In the genomic region with DNA sequence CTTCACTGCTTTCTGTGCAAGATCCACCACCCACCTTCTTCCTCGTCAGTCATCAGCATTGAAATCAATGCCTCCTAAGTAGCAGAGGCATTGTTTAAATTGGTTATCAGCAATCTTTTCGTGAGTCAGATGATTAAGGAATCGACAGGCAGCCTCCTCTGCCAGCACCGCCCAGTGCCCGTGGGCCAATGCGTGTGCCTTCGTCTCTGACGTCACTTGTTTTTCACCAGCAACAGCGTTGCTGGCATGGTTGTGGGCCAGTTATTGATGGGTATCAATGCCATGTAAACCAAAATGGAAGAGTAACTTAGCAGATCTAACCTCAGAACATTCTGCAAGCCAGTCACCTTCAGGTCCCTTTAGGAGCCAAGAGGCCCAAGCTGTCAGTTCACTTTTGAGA, we compare ENCODE assay signal across 25 cellular contexts.
"Had no signal": no experiment of that assay in that cellular context is flagged by ENCODE, and none has a peak within 500 bp of the region (broad histone marks: within the 10 kb centered on the region; RNA-seq: fewer than 3 reads in every experiment).

No MANE protein-coding gene starts in this region.

- DNase-seq: central memory CD4-positive, alpha-beta T cell; effector CD8-positive, alpha-beta T cell; foreskin melanocyte; head of caudate nucleus; kidney; mucosa of descending colon; naive thymus-derived CD4-positive, alpha-beta T cell; psoas muscle; right cardiac atrium; spleen; stimulated activated CD4-positive, alpha-beta T cell treated with anti-CD3 and anti-CD28 coated beads, Interleukin-4, amount 100 ng/mL, for 4 hours; stimulated activated naive CD8-positive, alpha-beta T cell treated with anti-CD3 and anti-CD28 coated beads, Interleukin-15, Interleukin-2, amounts not matched to agents 100 U/mL and 50 U/mL, for 24 hours; substantia nigra; transverse colon had no signal

- H3K36me3 ChIP-seq: esophagus muscularis mucosa, neural progenitor cell, spleen, transverse colon had no signal

- H3K4me2 ChIP-seq: neural progenitor cell had no signal

- H3K27ac Mint-ChIP-seq: dendritic cell treated with granulocyte-macrophage colony-stimulating factor and Interleukin-4, amounts not matched to agents 40 ng/mL and 50 ng/mL, for 4 days; memory B cell; naive thymus-derived CD4-positive, alpha-beta T cell; nephron; neural progenitor cell; stimulated activated memory B cell treated with anti-CD40 and anti-IgM and Interleukin-4, amounts not matched to agents 10 μg/mL and 1 μg/mL and 100 μg/mL, for 72 hours had no signal

- H3K27me3 Mint-ChIP-seq: dendritic cell treated with granulocyte-macrophage colony-stimulating factor and Interleukin-4, amounts not matched to agents 40 ng/mL and 50 ng/mL, for 4 days; stimulated activated memory B cell treated with anti-CD40 and anti-IgM and Interleukin-4, amounts not matched to agents 10 μg/mL and 1 μg/mL and 100 μg/mL, for 72 hours had no signal

- H3K4me3 Mint-ChIP-seq: dendritic cell treated with granulocyte-macrophage colony-stimulating factor and Interleukin-4, amounts not matched to agents 40 ng/mL and 50 ng/mL, for 4 days; memory B cell; naive thymus-derived CD4-positive, alpha-beta T cell; nephron; neural progenitor cell; stimulated activated memory B cell treated with anti-CD40 and anti-IgM and Interleukin-4, amounts not matched to agents 10 μg/mL and 1 μg/mL and 100 μg/mL, for 72 hours had no signal

- H3K27me3 ChIP-seq: esophagus muscularis mucosa, neural progenitor cell, spleen, transverse colon had no signal

- H3K9ac ChIP-seq: neural progenitor cell had no signal

- H3K4me1 ChIP-seq: esophagus muscularis mucosa, neural progenitor cell, psoas muscle, spleen, transverse colon had no signal

- H3K4me1 Mint-ChIP-seq: memory B cell; nephron; neural progenitor cell; stimulated activated memory B cell treated with anti-CD40 and anti-IgM and Interleukin-4, amounts not matched to agents 10 μg/mL and 1 μg/mL and 100 μg/mL, for 72 hours had no signal

- H3K36me3 Mint-ChIP-seq: memory B cell; naive thymus-derived CD4-positive, alpha-beta T cell; neural progenitor cell; stimulated activated memory B cell treated with anti-CD40 and anti-IgM and Interleukin-4, amounts not matched to agents 10 μg/mL and 1 μg/mL and 100 μg/mL, for 72 hours had no signal

- H3K27ac ChIP-seq: esophagus muscularis mucosa, neural progenitor cell, psoas muscle, spleen, transverse colon had no signal

- H2AFZ ChIP-seq: neural progenitor cell had no signal

- FAIRE-seq: colon, endothelial cell of umbilical vein, kidney had no signal

- ATAC-seq: left lobe of liver; mucosa of descending colon; naive thymus-derived CD4-positive, alpha-beta T cell; psoas muscle; right cardiac atrium; stimulated activated memory B cell treated with anti-CD40 and anti-IgM and Interleukin-4, amounts not matched to agents 10 μg/mL and 1 μg/mL and 100 μg/mL, for 72 hours; stimulated activated naive CD8-positive, alpha-beta T cell treated with anti-CD3 and anti-CD28 coated beads, Interleukin-15, Interleukin-2, amounts not matched to agents 100 U/mL and 50 U/mL, for 24 hours had no signal

- H3K4me3 ChIP-seq: esophagus muscularis mucosa, lung, mucosa of descending colon, neural progenitor cell, psoas muscle, skin epidermis, spleen, transverse colon had no signal

- H3K9me3 ChIP-seq: mucosa of descending colon, psoas muscle, transverse colon had no signal
